Comparison of ENCODE assay signal across 10 cellular contexts in the genomic region with DNA sequence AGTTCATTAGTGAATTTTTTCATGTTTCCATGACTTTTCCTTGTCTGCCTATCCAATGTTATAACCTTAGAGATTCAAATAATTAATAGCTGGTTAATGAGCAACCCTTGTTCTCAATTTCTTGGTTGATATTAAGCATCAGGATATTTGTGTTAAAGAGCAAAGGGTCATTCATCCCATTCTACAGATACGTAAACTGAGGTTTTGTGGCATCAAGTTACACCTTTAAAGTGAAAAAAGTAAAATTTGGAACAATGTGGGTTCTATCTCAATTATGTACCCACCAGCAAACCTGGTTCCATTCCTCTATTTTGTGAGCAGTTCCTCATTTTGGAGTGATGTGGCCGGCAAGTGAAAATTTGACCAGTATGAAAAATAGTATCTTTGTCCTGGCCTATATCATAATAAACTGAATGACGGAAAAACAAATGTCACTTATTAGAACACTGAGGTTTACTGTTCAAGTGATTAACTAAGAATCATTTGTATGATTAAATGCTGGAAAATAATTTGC.
"Had no signal": no experiment of that assay in that cellular context is flagged by ENCODE, and none has a peak within 500 bp of the region (broad histone marks: within the 10 kb centered on the region; RNA-seq: fewer than 3 reads in every experiment).

No MANE protein-coding gene starts in this region.

- H3K36me3 ChIP-seq: HAP-1 had no signal

- H3K4me1 ChIP-seq: HAP-1 had no signal

- ATAC-seq: HCT116 had no signal

- H3K27ac ChIP-seq: GM23248, HL-60, KMS-11 had no signal

- H2AFZ ChIP-seq: GM23248 had no signal

- H3K9ac ChIP-seq: GM23248, KMS-11 had no signal

- H3K4me2 ChIP-seq: KMS-11 had no signal

- DNase-seq: GM23248, GOT3, H7, HFFc6, IMR-90, KBM-7 had no signal

- H3K9me3 ChIP-seq: HAP-1 had no signal

- H3K4me3 ChIP-seq: GM23248, HAP-1 had no signal
